ENCODE assay signal across 1 cellular context in the genomic region with DNA sequence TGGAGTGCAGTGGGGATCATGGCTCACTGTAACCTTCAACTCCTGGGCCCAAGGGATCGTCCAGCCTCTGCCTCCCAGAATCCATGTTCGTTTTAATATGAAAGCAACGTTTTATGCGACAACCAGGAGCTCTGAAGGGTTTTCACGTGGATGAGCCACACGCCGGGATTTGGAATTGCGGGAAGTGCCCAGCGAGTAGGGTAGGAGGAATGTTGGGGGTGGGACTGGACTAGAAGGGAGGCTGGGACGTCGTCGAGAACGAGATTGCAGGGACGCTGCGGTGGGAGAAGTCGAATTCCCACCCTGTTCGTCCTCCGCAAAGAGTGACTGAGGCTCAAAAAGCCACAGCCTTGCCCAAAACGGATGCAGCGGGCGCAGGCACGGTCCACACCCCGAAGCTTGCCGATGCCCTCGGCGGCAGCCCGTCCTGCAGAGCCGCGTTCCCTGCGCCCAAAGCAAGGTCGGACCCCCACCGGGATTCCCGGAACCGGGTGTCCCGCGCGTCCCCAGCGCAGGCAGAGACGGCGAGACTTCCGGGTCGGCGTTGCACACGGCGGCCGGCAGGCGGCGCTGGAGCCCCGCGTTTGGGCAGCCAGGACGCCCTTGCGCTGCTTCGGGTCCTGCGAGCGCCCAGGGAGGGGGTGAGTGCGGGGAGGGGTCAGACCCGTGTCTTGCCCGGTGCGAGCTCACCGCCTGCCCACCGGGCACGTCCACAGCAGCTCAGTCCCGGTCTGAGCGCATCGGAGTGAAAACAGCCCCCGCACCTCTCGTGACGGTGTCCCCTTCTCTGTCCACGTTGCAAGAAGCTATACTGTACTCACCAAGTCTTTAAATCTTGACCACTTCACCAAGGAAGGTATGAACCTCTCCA.
TF ChIP-seq lines count a peak whose summit lies in the region.

No MANE protein-coding gene starts in this region.

TF ChIP-seq in HepG2, 621 proteins besides CTCF, POLR2A, EP300 and RAD21 (continued from another document and continues in another):
- 0 out of 2 replicates have a peak, but pooled peaks have one; percentile 38 for TF ChIP-seq ONECUT2 (CRISPR knock-in tag; IDR thresholded peaks at IDR 0.05)
- TF ChIP-seq DPF2 (CRISPR knock-in tag; IDR thresholded peaks at IDR 0.05; ENCODE audit: borderline replicate concordance, low read depth) = peak; percentile 31; the same call in 1 of the 2 replicates
- TF ChIP-seq ZNF615 (CRISPR knock-in tag; IDR thresholded peaks at IDR 0.05; ENCODE audit: borderline replicate concordance) = no peak; the same call in 1 of the 2 replicates
- TF ChIP-seq ZNF703 (CRISPR knock-in tag; IDR thresholded peaks at IDR 0.05; ENCODE audit: borderline replicate concordance) = peak; percentile 51; the same call in 1 of the 2 replicates
- TF ChIP-seq, protein P1, sequence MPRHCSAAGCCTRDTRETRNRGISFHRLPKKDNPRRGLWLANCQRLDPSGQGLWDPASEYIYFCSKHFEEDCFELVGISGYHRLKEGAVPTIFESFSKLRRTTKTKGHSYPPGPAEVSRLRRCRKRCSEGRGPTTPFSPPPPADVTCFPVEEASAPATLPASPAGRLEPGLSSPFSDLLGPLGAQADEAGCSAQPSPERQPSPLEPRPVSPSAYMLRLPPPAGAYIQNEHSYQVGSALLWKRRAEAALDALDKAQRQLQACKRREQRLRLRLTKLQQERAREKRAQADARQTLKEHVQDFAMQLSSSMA (CRISPR knock-in tag; IDR thresholded peaks at IDR 0.05) = peak; percentile 39; the same call in 1 of the 2 replicates
- TF ChIP-seq ZSCAN9 (CRISPR knock-in tag; IDR thresholded peaks at IDR 0.05; ENCODE audit: borderline replicate concordance) = peak; percentile 97
- TF ChIP-seq, protein P2, sequence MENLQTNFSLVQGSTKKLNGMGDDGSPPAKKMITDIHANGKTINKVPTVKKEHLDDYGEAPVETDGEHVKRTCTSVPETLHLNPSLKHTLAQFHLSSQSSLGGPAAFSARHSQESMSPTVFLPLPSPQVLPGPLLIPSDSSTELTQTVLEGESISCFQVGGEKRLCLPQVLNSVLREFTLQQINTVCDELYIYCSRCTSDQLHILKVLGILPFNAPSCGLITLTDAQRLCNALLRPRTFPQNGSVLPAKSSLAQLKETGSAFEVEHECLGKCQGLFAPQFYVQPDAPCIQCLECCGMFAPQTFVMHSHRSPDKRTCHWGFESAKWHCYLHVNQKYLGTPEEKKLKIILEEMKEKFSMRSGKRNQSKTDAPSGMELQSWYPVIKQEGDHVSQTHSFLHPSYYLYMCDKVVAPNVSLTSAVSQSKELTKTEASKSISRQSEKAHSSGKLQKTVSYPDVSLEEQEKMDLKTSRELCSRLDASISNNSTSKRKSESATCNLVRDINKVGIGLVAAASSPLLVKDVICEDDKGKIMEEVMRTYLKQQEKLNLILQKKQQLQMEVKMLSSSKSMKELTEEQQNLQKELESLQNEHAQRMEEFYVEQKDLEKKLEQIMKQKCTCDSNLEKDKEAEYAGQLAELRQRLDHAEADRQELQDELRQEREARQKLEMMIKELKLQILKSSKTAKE (CRISPR knock-in tag; IDR thresholded peaks at IDR 0.05; ENCODE audit: borderline replicate concordance) = peak; percentile 82
- TF ChIP-seq MEF2D (CRISPR knock-in tag; IDR thresholded peaks at IDR 0.05) = peak; percentile 83; the same call in 1 of the 2 replicates
- TF ChIP-seq ZNF260 (CRISPR knock-in tag; IDR thresholded peaks at IDR 0.05; ENCODE audit: borderline replicate concordance, low read depth) = 0 out of 2 replicates have a peak, but pooled peaks have one; percentile 92
- TF ChIP-seq SALL2 (CRISPR knock-in tag; IDR thresholded peaks at IDR 0.05) = peak; percentile 91; the same call in 1 of the 2 replicates
- TF ChIP-seq RARA (CRISPR knock-in tag; IDR thresholded peaks at IDR 0.05) = peak; percentile 65
- no peak for TF ChIP-seq PLRG1 (conservative IDR thresholded peaks at IDR 0.05)
- TF ChIP-seq ZNF274 (CRISPR knock-in tag; IDR thresholded peaks at IDR 0.05) = peak; percentile 93
- TF ChIP-seq, protein P3, sequence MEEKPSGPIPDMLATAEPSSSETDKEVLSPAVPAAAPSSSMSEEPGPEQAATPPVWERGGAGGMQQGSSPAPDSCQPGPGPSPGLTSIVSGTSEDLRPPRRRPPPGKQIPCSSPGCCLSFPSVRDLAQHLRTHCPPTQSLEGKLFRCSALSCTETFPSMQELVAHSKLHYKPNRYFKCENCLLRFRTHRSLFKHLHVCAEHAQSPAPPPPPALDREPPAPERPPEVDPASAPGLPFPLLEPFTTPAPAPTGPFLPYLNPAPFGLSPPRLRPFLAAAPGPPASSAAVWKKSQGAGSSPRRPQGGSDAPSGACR (CRISPR knock-in tag; IDR thresholded peaks at IDR 0.05) = 0 out of 2 replicates have a peak, but pooled peaks have one; percentile 77
- TF ChIP-seq CHCHD3 (CRISPR knock-in tag; IDR thresholded peaks at IDR 0.05) = peak; percentile 90
- peak; percentile 83 for TF ChIP-seq SKI (IDR thresholded peaks at IDR 0.05; ENCODE audit: partially characterized antibody)
- TF ChIP-seq, protein P4, sequence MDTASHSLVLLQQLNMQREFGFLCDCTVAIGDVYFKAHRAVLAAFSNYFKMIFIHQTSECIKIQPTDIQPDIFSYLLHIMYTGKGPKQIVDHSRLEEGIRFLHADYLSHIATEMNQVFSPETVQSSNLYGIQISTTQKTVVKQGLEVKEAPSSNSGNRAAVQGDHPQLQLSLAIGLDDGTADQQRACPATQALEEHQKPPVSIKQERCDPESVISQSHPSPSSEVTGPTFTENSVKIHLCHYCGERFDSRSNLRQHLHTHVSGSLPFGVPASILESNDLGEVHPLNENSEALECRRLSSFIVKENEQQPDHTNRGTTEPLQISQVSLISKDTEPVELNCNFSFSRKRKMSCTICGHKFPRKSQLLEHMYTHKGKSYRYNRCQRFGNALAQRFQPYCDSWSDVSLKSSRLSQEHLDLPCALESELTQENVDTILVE (CRISPR knock-in tag; IDR thresholded peaks at IDR 0.05) = peak; percentile 78; the same call in 1 of the 2 replicates
- TF ChIP-seq, protein P5, sequence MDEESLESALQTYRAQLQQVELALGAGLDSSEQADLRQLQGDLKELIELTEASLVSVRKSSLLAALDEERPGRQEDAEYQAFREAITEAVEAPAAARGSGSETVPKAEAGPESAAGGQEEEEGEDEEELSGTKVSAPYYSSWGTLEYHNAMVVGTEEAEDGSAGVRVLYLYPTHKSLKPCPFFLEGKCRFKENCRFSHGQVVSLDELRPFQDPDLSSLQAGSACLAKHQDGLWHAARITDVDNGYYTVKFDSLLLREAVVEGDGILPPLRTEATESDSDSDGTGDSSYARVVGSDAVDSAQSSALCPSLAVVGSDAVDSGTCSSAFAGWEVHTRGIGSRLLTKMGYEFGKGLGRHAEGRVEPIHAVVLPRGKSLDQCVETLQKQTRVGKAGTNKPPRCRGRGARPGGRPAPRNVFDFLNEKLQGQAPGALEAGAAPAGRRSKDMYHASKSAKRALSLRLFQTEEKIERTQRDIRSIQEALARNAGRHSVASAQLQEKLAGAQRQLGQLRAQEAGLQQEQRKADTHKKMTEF (CRISPR knock-in tag; IDR thresholded peaks at IDR 0.05) = peak; percentile 99
- peak; percentile 59 for TF ChIP-seq SP2 (CRISPR knock-in tag; IDR thresholded peaks at IDR 0.05)
- TF ChIP-seq ZNF737 (CRISPR knock-in tag; IDR thresholded peaks at IDR 0.05; ENCODE audit: borderline replicate concordance) = peak; percentile 88
- TF ChIP-seq CENPT (CRISPR knock-in tag; IDR thresholded peaks at IDR 0.05; ENCODE audit: low read depth) = 0 out of 2 replicates have a peak, but pooled peaks have one; percentile 39
- TF ChIP-seq BRD4 (CRISPR knock-in tag; IDR thresholded peaks at IDR 0.05) = peak; percentile 66; the same call in 1 of the 2 replicates
- no peak for TF ChIP-seq FOXA1 (IDR thresholded peaks at IDR 0.05)
- peak; percentile 63 for TF ChIP-seq FOXA1 (CRISPR knock-in tag; IDR thresholded peaks at IDR 0.05)
- peak; percentile 70; the same call in 1 of the 2 replicates for TF ChIP-seq CHD2 (IDR thresholded peaks at IDR 0.05; ENCODE audit: low read depth, low read length)
- TF ChIP-seq, protein P6, sequence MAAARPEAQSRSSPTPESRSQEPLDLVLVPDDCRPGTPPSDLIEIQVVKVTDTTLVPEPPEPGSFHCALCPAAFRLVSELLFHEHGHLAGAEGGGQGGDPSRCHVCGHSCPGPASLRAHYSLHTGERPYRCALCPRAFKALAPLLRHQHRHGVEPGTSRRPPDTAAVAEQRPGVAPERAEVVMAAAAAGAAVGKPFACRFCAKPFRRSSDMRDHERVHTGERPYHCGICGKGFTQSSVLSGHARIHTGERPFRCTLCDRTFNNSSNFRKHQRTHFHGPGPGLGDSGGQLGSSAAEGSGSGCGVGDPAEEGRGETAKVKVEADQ (CRISPR knock-in tag; IDR thresholded peaks at IDR 0.05; ENCODE audit: borderline replicate concordance) = peak; percentile 80; the same call in 1 of the 2 replicates
- TF ChIP-seq MED13 (CRISPR knock-in tag; IDR thresholded peaks at IDR 0.05) = no peak
- 0 out of 2 replicates have a peak, but pooled peaks have one; percentile 54 for TF ChIP-seq ZNF773 (CRISPR knock-in tag; IDR thresholded peaks at IDR 0.05; ENCODE audit: borderline replicate concordance)
- no peak for TF ChIP-seq MAFG (CRISPR knock-in tag; IDR thresholded peaks at IDR 0.05)
- no peak for TF ChIP-seq ZKSCAN5 (CRISPR knock-in tag; IDR thresholded peaks at IDR 0.05)
- peak; percentile 80; the same call in 1 of the 2 replicates for TF ChIP-seq SATB2 (CRISPR knock-in tag; IDR thresholded peaks at IDR 0.05)
- TF ChIP-seq SP4 (CRISPR knock-in tag; IDR thresholded peaks at IDR 0.05) = no peak
- peak; percentile 94; the same call in 1 of the 2 replicates for TF ChIP-seq KDM5B (CRISPR knock-in tag; IDR thresholded peaks at IDR 0.05; ENCODE audit: borderline replicate concordance)
- TF ChIP-seq, protein P7, sequence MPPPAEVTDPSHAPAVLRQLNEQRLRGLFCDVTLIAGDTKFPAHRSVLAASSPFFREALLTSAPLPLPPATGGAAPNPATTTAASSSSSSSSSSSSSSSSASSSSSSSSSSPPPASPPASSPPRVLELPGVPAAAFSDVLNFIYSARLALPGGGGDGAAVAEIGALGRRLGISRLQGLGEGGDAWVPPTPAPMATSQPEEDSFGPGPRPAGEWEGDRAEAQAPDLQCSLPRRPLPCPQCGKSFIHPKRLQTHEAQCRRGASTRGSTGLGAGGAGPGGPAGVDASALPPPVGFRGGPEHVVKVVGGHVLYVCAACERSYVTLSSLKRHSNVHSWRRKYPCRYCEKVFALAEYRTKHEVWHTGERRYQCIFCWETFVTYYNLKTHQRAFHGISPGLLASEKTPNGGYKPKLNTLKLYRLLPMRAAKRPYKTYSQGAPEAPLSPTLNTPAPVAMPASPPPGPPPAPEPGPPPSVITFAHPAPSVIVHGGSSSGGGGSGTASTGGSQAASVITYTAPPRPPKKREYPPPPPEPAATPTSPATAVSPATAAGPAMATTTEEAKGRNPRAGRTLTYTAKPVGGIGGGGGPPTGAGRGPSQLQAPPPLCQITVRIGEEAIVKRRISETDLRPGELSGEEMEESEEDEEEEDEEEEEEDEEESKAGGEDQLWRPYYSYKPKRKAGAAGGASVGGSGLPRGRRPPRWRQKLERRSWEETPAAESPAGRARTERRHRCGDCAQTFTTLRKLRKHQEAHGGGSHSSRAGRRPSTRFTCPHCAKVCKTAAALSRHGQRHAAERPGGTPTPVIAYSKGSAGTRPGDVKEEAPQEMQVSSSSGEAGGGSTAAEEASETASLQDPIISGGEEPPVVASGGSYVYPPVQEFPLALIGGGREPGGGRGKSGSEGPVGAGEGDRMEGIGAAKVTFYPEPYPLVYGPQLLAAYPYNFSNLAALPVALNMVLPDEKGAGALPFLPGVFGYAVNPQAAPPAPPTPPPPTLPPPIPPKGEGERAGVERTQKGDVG (CRISPR knock-in tag; IDR thresholded peaks at IDR 0.05; ENCODE audit: borderline replicate concordance) = peak; percentile 98
- TF ChIP-seq, protein P8, sequence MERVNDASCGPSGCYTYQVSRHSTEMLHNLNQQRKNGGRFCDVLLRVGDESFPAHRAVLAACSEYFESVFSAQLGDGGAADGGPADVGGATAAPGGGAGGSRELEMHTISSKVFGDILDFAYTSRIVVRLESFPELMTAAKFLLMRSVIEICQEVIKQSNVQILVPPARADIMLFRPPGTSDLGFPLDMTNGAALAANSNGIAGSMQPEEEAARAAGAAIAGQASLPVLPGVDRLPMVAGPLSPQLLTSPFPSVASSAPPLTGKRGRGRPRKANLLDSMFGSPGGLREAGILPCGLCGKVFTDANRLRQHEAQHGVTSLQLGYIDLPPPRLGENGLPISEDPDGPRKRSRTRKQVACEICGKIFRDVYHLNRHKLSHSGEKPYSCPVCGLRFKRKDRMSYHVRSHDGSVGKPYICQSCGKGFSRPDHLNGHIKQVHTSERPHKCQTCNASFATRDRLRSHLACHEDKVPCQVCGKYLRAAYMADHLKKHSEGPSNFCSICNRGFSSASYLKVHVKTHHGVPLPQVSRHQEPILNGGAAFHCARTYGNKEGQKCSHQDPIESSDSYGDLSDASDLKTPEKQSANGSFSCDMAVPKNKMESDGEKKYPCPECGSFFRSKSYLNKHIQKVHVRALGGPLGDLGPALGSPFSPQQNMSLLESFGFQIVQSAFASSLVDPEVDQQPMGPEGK (CRISPR knock-in tag; IDR thresholded peaks at IDR 0.05) = peak; percentile 98
- TF ChIP-seq ARNTL (CRISPR knock-in tag; IDR thresholded peaks at IDR 0.05) = peak; percentile 75; the same call in 1 of the 2 replicates
- TF ChIP-seq ZNF747 (CRISPR knock-in tag; IDR thresholded peaks at IDR 0.05; ENCODE audit: borderline replicate concordance) = peak; percentile 94
- TF ChIP-seq NR1H2 (CRISPR knock-in tag; IDR thresholded peaks at IDR 0.05; ENCODE audit: borderline replicate concordance, low read depth) = no peak
- TF ChIP-seq ELF3 (CRISPR knock-in tag; IDR thresholded peaks at IDR 0.05) = peak; percentile 100
- TF ChIP-seq, protein P9, sequence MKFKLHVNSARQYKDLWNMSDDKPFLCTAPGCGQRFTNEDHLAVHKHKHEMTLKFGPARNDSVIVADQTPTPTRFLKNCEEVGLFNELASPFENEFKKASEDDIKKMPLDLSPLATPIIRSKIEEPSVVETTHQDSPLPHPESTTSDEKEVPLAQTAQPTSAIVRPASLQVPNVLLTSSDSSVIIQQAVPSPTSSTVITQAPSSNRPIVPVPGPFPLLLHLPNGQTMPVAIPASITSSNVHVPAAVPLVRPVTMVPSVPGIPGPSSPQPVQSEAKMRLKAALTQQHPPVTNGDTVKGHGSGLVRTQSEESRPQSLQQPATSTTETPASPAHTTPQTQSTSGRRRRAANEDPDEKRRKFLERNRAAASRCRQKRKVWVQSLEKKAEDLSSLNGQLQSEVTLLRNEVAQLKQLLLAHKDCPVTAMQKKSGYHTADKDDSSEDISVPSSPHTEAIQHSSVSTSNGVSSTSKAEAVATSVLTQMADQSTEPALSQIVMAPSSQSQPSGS (CRISPR knock-in tag; IDR thresholded peaks at IDR 0.05) = 0 out of 2 replicates have a peak, but pooled peaks have one; percentile 61
- TF ChIP-seq CBFB (CRISPR knock-in tag; IDR thresholded peaks at IDR 0.05) = peak; percentile 93; the same call in 1 of the 2 replicates
- peak; percentile 87; the same call in 1 of the 2 replicates for TF ChIP-seq SNAI1 (CRISPR knock-in tag; IDR thresholded peaks at IDR 0.05; ENCODE audit: borderline replicate concordance)
- TF ChIP-seq ZNF225 (CRISPR knock-in tag; IDR thresholded peaks at IDR 0.05) = peak; percentile 97
- no peak; the same call in 1 of the 2 replicates for TF ChIP-seq JDP2 (CRISPR knock-in tag; IDR thresholded peaks at IDR 0.05; ENCODE audit: borderline replicate concordance)
- no peak for TF ChIP-seq TRIM24 (CRISPR knock-in tag; IDR thresholded peaks at IDR 0.05)
- peak; percentile 67 for TF ChIP-seq PHF5A (CRISPR knock-in tag; IDR thresholded peaks at IDR 0.05; ENCODE audit: low read depth, unreplicated experiment)
- TF ChIP-seq ZNF383 (CRISPR knock-in tag; IDR thresholded peaks at IDR 0.05; ENCODE audit: borderline replicate concordance) = peak; percentile 78; the same call in 1 of the 2 replicates
